13 cellular contexts compared by ENCODE assay signal in the genomic region with DNA sequence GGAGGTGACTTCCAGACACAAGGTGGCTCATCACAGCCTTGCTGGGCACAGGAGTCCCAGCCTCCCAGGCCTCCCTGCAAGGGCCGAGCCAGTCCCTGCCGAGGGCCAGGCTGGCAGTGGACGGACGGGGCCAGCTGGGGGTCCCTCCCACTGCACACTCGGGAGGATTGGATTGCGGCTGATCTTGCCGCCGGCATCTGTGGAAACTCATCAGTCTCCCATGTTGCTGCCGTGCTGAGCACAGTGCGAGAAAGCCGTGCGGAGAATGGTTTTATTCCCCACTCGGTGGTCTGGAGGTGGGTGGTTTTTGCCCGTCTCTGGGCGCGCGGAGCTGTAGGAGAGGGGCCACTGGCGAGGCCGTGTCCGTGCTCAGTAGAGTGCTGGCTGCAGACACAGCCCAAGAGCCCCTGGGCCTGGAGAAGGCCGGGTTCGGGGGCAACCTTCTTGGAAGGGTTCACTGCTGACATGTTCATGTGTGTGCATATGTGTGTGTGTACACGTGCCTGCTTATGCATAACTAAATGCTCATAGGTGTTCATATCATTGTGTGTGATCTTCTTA.
"Had no signal": no experiment of that assay in that cellular context is flagged by ENCODE, and none has a peak within 500 bp of the region (broad histone marks: within the 10 kb centered on the region; RNA-seq: fewer than 3 reads in every experiment).

No MANE protein-coding gene starts in this region.

- DNase-seq: activated CD4-positive, alpha-beta T cell treated with anti-CD3 and anti-CD28 coated beads for 36 hours; activated CD4-positive, alpha-beta T cell treated with anti-CD3 and anti-CD28 coated beads, Interleukin-2, amount 50 U/mL, for 48 hours; activated naive CD4-positive, alpha-beta T cell treated with Interleukin-2 at 50 U/mL for 16 hours; activated naive CD8-positive, alpha-beta T cell treated with anti-CD3 and anti-CD28 coated beads, Interleukin-2, amount 10 ng/mL, durations not matched to agents 7 days and 5 days; activated T-cell treated with anti-CD3 and anti-CD28 coated beads, Interleukin-2, amount 50 U/mL, for 24 hours; amygdala; body of pancreas; dorsolateral prefrontal cortex; foreskin melanocyte; mesenchymal stem cell; trophoblast cell had no signal

- ATAC-seq: activated CD4-positive, alpha-beta T cell treated with anti-CD3 and anti-CD28 coated beads for 36 hours; body of pancreas; mucosa of descending colon; naive thymus-derived CD8-positive, alpha-beta T cell had no signal
